Comparison of ENCODE assay signal across 9 cellular contexts in genomic region chr21:42461881-42462877, GRCh38. TPM values are rescaled to one million over a fixed set of nuclear protein-coding genes. Genes with fewer than 3 reads are reported as not detected.
DNase-seq lines count a peak whose midpoint lies in the region; ATAC-seq and TF ChIP-seq lines count a peak whose summit lies in the region.
"Had no signal": no experiment of that assay in that cellular context is flagged by ENCODE, and none has a peak within 500 bp of the region (broad histone marks: within the 10 kb centered on the region; RNA-seq: fewer than 3 reads in every experiment).

No MANE protein-coding gene starts in this region.

- TF ChIP-seq CTCF in heart right ventricle (IDR thresholded peaks at IDR 0.05): no peak
- TF ChIP-seq CTCF in endodermal cell (conservative IDR thresholded peaks at IDR 0.05): no peak
- TF ChIP-seq CTCF in transverse colon (IDR thresholded peaks at IDR 0.05): no peak
- no peak for TF ChIP-seq CTCF in mesothelial cell of epicardium (IDR thresholded peaks at IDR 0.05; ENCODE audit: unreplicated experiment)

- H3K9me3 ChIP-seq in heart right ventricle (no peaks in the 10 kb centered on the region), endodermal cell (ENCODE audit: control insufficient read depth, low read length) (peaks cover 38% of the 10 kb centered on the region), transverse colon (no peaks in the 10 kb centered on the region)

- H3K27ac ChIP-seq in heart right ventricle (no peak overlapping the region), endodermal cell (ENCODE audit: low read depth, low read length) (no peak overlapping the region), transverse colon (peak overlapping the region; percentile 78 to 87 (median 83))

- H3K4me1 ChIP-seq in heart right ventricle (peaks cover 0 to 29% (median 0%) of the 10 kb centered on the region in 9 donors), endodermal cell (ENCODE audit: control insufficient read depth, insufficient read depth, low read length) (peaks cover 4% of the 10 kb centered on the region), transverse colon (peaks cover 23 to 80% (median 64%) of the 10 kb centered on the region in 4 donors)

- DNase-seq in cardiac septum (ENCODE audit: low spot score): peak; percentile 61
- DNase-seq in heart right ventricle: no peak
- DNase-seq in NCI-H510A treated with DMSO at 0.1 percent for 48 hours (lab: John Stamatoyannopoulos, UW): peak; percentile 89
- DNase-seq in endodermal cell: peak; percentile 57
- DNase-seq in transverse colon: peak; percentile 67
- DNase-seq in middle frontal gyrus (ENCODE audit: extremely low spot score, low spot score): no peak
- no peak for DNase-seq in mesothelial cell of epicardium (ENCODE audit: low spot score in 2 of 2, unreplicated experiment in 2 of 2)
- DNase-seq in activated T-cell treated with anti-CD3 and anti-CD28 coated beads, Interleukin-2, amount 50 U/mL, for 72 hours: no peak
- DNase-seq: GOT3 had no signal

- H3K4me1 Mint-ChIP-seq in endodermal cell (peaks cover 69% of the 10 kb centered on the region), mesothelial cell of epicardium (peaks cover 3% of the 10 kb centered on the region)
- peaks cover 65% of the 10 kb centered on the region for H3K4me1 Mint-ChIP-seq in activated T-cell treated with anti-CD3 and anti-CD28 coated beads, Interleukin-2, amount 50 U/mL, for 72 hours (ENCODE audit: low read depth)

- H3K4me3 Mint-ChIP-seq in endodermal cell: no peak overlapping the region
- H3K4me3 Mint-ChIP-seq in mesothelial cell of epicardium: no peak overlapping the region
- no peak overlapping the region for H3K4me3 Mint-ChIP-seq in activated T-cell treated with anti-CD3 and anti-CD28 coated beads, Interleukin-2, amount 50 U/mL, for 72 hours

- TF ChIP-seq EP300 in transverse colon (IDR thresholded peaks at IDR 0.05; ENCODE audit: low read depth): no peak

- H3K36me3 Mint-ChIP-seq in endodermal cell (ENCODE audit: low read depth): peaks cover 2% of the 10 kb centered on the region
- H3K36me3 Mint-ChIP-seq in mesothelial cell of epicardium: no peaks in the 10 kb centered on the region
- H3K36me3 Mint-ChIP-seq in activated T-cell treated with anti-CD3 and anti-CD28 coated beads, Interleukin-2, amount 50 U/mL, for 72 hours (ENCODE audit: insufficient read depth in 2 of 2): peaks cover 0 to 1% of the 10 kb centered on the region in 2 donors

- H3K4me3 ChIP-seq in heart right ventricle: no peak overlapping the region
- no peak overlapping the region for H3K4me3 ChIP-seq in endodermal cell (ENCODE audit: low read length)
- no peak overlapping the region for H3K4me3 ChIP-seq in transverse colon

- WGBS in heart right ventricle, 2 donors: 82% methylated on average over 10 of the region's 10 CpGs
- WGBS in endodermal cell (ENCODE audit: insufficient coverage in 1 of 2, insufficient read length in 1 of 2), 2 experiments: 81 to 82% methylated on average over 9 to 10 of the region's 10 CpGs
- 70 to 80% methylated on average over 1 to 10 of the region's 10 CpGs for WGBS in transverse colon (ENCODE audit: low coverage in 1 of 2), 2 donors

- TF ChIP-seq POLR2A in transverse colon (IDR thresholded peaks at IDR 0.05): peak; percentile 23

- intact Hi-C loops in cardiac septum (cut with DNase I) (no loop called here), heart right ventricle (cut with DNase I) (no loop called here), transverse colon (cut with DNase I; ENCODE audit: low total_unique reads) (no loop called here)

- H3K9me3 Mint-ChIP-seq in endodermal cell (peaks cover 24% of the 10 kb centered on the region), mesothelial cell of epicardium (no peaks in the 10 kb centered on the region)
- peaks cover 0 to 2% of the 10 kb centered on the region in 2 donors for H3K9me3 Mint-ChIP-seq in activated T-cell treated with anti-CD3 and anti-CD28 coated beads, Interleukin-2, amount 50 U/mL, for 72 hours

- H3K36me3 ChIP-seq in heart right ventricle: no peaks in the 10 kb centered on the region
- no peaks in the 10 kb centered on the region for H3K36me3 ChIP-seq in endodermal cell (ENCODE audit: control insufficient read depth, insufficient read depth, low read length)
- H3K36me3 ChIP-seq in transverse colon: no peaks in the 10 kb centered on the region

- H3K27me3 Mint-ChIP-seq in endodermal cell (ENCODE audit: insufficient read depth) (no peaks in the 10 kb centered on the region), mesothelial cell of epicardium (ENCODE audit: low read depth) (peaks cover 2% of the 10 kb centered on the region)
- H3K27me3 Mint-ChIP-seq in activated T-cell treated with anti-CD3 and anti-CD28 coated beads, Interleukin-2, amount 50 U/mL, for 72 hours (ENCODE audit: low read depth): no peaks in the 10 kb centered on the region

- ATAC-seq in heart right ventricle: no peak
- no peak for ATAC-seq in activated T-cell treated with anti-CD3 and anti-CD28 coated beads, Interleukin-2, amount 50 U/mL, for 72 hours (replicated peaks in 1 of 2)

- H3K27me3 ChIP-seq in heart right ventricle (peaks cover 0 to 3% (median 0%) of the 10 kb centered on the region in 7 donors), endodermal cell (ENCODE audit: control insufficient read depth, insufficient read depth, low read length, poor library complexity, severe bottlenecking) (no peaks in the 10 kb centered on the region), transverse colon (no peaks in the 10 kb centered on the region)

- no peak overlapping the region for H3K9ac ChIP-seq in endodermal cell (ENCODE audit: extremely low read depth, low read length, poor library complexity, severe bottlenecking)

- in situ Hi-C loops in transverse colon (cut with MboI; ENCODE audit: low pct_ligation_motif_present in 1 of 4, low pct_unique_long_range_greater_than_20kb in 1 of 4, low sequenced_read_pairs in 3 of 4): loop anchor here in 1 of 4 donors (10.0 to 25.0 kb wide), 2 partner anchors 73 to 300 kb away; no protein-coding TSS in a partner anchor

- peak overlapping the region; percentile 81 for H3K27ac Mint-ChIP-seq in endodermal cell
- H3K27ac Mint-ChIP-seq in mesothelial cell of epicardium: no peak overlapping the region
- H3K27ac Mint-ChIP-seq in activated T-cell treated with anti-CD3 and anti-CD28 coated beads, Interleukin-2, amount 50 U/mL, for 72 hours: no peak overlapping the region

RNA-seq across cellular contexts. Expression of gene RSPH1, which starts 33.8 kb away (rescaled TPM):
- total RNA-seq in cardiac septum: not detected
- total RNA-seq in heart right ventricle: under 1 TPM in 2 of 10 donors, not detected in 8; 0.20 to 0.36 TPM
- under 1 TPM in 1 of 2 donors, not detected in 1; 0.06 TPM for polyA plus RNA-seq in heart right ventricle
- total RNA-seq in endodermal cell: 1 to 10 TPM; 1.8 to 2.2 TPM
- polyA plus RNA-seq in endodermal cell (2013, experiment 1 of 2): 0.57 TPM
- polyA plus RNA-seq in endodermal cell (2013, experiment 2 of 2): 0.33 TPM
- total RNA-seq in transverse colon: 1 to 10 TPM in 3 of 4 donors, under 1 TPM in 1; 0.80 to 10.0 (median 8.0) TPM
- total RNA-seq in mesothelial cell of epicardium: 0.23 to 0.42 TPM (median 0.40 TPM) in 3 replicates
- total RNA-seq in activated T-cell treated with anti-CD3 and anti-CD28 coated beads, Interleukin-2, amount 50 U/mL, for 72 hours: under 1 TPM; 0.19 to 0.36 TPM

RNA-seq across cellular contexts. Expression of gene SLC37A1, which starts 51.5 kb away (rescaled TPM):
- total RNA-seq in cardiac septum: 6.7 TPM
- 10 to 100 TPM in 1 of 10 donors, 1 to 10 TPM in 9; 3.7 to 13.2 (median 5.7) TPM for total RNA-seq in heart right ventricle
- polyA plus RNA-seq in heart right ventricle: 1 to 10 TPM; 1.8 to 2.6 TPM
- total RNA-seq in endodermal cell: 10 to 100 TPM; 22.7 to 47.0 TPM
- polyA plus RNA-seq in endodermal cell (2013, experiment 1 of 2): 7.6 TPM
- 6.3 TPM for polyA plus RNA-seq in endodermal cell (2013, experiment 2 of 2)
- 100 to 1,000 TPM in 3 of 4 donors, 10 to 100 TPM in 1; 80.8 to 139 (median 117) TPM for total RNA-seq in transverse colon
- 13.0 to 15.9 TPM (median 14.8 TPM) in 3 replicates for total RNA-seq in mesothelial cell of epicardium
- 10 to 100 TPM; 27.5 to 37.6 TPM for total RNA-seq in activated T-cell treated with anti-CD3 and anti-CD28 coated beads, Interleukin-2, amount 50 U/mL, for 72 hours

RNA-seq across cellular contexts. Expression of gene UBASH3A, which starts 58.5 kb away (rescaled TPM):
- total RNA-seq in cardiac septum (not detected), heart right ventricle (1 to 10 TPM in 1 of 10 donors, under 1 TPM in 2, not detected in 7; 0.15 to 1.3 (median 0.69) TPM), endodermal cell (not detected), transverse colon (1 to 10 TPM in 1 of 4 donors, under 1 TPM in 2, not detected in 1; 0.37 to 3.0 (median 0.82) TPM), mesothelial cell of epicardium (not detected in 3 replicates)
- under 1 TPM; 0.09 to 0.15 TPM for polyA plus RNA-seq in heart right ventricle
- not detected for polyA plus RNA-seq in endodermal cell (2013, experiment 1 of 2)
- polyA plus RNA-seq in endodermal cell (2013, experiment 2 of 2): not detected
- 10 to 100 TPM; 54.5 to 57.4 TPM for total RNA-seq in activated T-cell treated with anti-CD3 and anti-CD28 coated beads, Interleukin-2, amount 50 U/mL, for 72 hours

Comparison
In these comparisons a context has a peak if more than half of its experiments do, and no peak if none do; other contexts are left out.
1. DNase-seq: peak in cardiac septum (single experiment), NCI-H510A treated with DMSO at 0.1 percent for 48 hours (single experiment), endodermal cell (single experiment) and transverse colon (single experiment); none in heart right ventricle (0 of 2), middle frontal gyrus (single experiment), mesothelial cell of epicardium (0 of 2) and activated T-cell treated with anti-CD3 and anti-CD28 coated beads, Interleukin-2, amount 50 U/mL, for 72 hours (0 of 2).
2. H3K27ac ChIP-seq: peak in transverse colon (4 of 4); none in heart right ventricle (0 of 10) and endodermal cell (single experiment).
3. RNA of gene UBASH3A, which starts 58.5 kb away (total RNA-seq): 54.5 to 57.4 TPM in activated T-cell treated with anti-CD3 and anti-CD28 coated beads, Interleukin-2, amount 50 U/mL, for 72 hours; 0.37 to 3.0 TPM in transverse colon, 0.15 to 1.3 TPM in heart right ventricle, not detected in cardiac septum (single experiment), not detected in endodermal cell and not detected in mesothelial cell of epicardium; every median in the first group is over 10 times any median in the second.